1 cellular context compared by ENCODE assay signal in genomic region chr1:63642901-63643300, GRCh38.
A peak's percentile ranks its signal among the peaks of the same experiment; 100 is the strongest.
TF ChIP-seq lines count a peak whose summit lies in the region.

No MANE protein-coding gene starts in this region.

TF ChIP-seq in HepG2, 621 proteins besides CTCF, POLR2A, EP300 and RAD21 (continued from another document):
- TF ChIP-seq ARID5B (CRISPR knock-in tag; IDR thresholded peaks at IDR 0.05), result no peak
- TF ChIP-seq PTBP1 (IDR thresholded peaks at IDR 0.05; ENCODE audit: low read depth, low read length, poor library complexity, severe bottlenecking), result no peak
- 0 out of 2 replicates have a peak, but pooled peaks have one; percentile 6 for TF ChIP-seq MIXL1 (CRISPR knock-in tag; IDR thresholded peaks at IDR 0.05)
- 0 out of 2 replicates have a peak, but pooled peaks have one; percentile 8 for TF ChIP-seq GATAD2A (CRISPR knock-in tag; IDR thresholded peaks at IDR 0.05)
- no peak for TF ChIP-seq RBM22 (optimal IDR thresholded peaks at IDR 0.05; ENCODE audit: low read length)
- no peak for TF ChIP-seq XRCC5 (optimal IDR thresholded peaks at IDR 0.05; ENCODE audit: low read length)
- TF ChIP-seq EHMT2 (IDR thresholded peaks at IDR 0.05; ENCODE audit: borderline replicate concordance, low read depth, low read length), result no peak
- no peak for TF ChIP-seq ETV5 (CRISPR knock-in tag; IDR thresholded peaks at IDR 0.05; ENCODE audit: borderline replicate concordance)
